7 cellular contexts compared by ENCODE assay signal in genomic region chr12:52213541-52214420, GRCh38. TPM values are rescaled to one million over a fixed set of nuclear protein-coding genes. Genes with fewer than 3 reads are reported as not detected.
DNase-seq lines count a peak whose midpoint lies in the region; ATAC-seq and TF ChIP-seq lines count a peak whose summit lies in the region.

No MANE protein-coding gene starts in this region.

- H3K9me1 ChIP-seq in IMR-90 (ENCODE audit: insufficient read depth, low read length), result peaks cover 18% of the 10 kb centered on the region

- H3K27me3 ChIP-seq in IMR-90 (ENCODE audit: control insufficient read depth, insufficient read depth, low read length), result no peaks in the 10 kb centered on the region
- H3K27me3 ChIP-seq in adipocyte (replicated peaks; ENCODE audit: control insufficient read depth, insufficient read depth, low read length), result peaks cover 5% of the 10 kb centered on the region
- H3K27me3 ChIP-seq in heart left ventricle, result peaks cover 0 to 1% (median 0%) of the 10 kb centered on the region in 9 donors

- H4K8ac ChIP-seq in IMR-90 (ENCODE audit: low read depth in 2 of 2, low read length in 2 of 2), result peak overlapping the region in 1 of 2 experiments; percentile 36; a peak in 1 of 4 replicates

- DNase-seq in GM04504 (ENCODE audit: low read depth) (peak; percentile 58), IMR-90 (peak; percentile 78), SHP77 (lab: John Stamatoyannopoulos, UW) (peak; percentile 76 to 83), adipocyte (ENCODE audit: low read depth) (peak; percentile 84), heart left ventricle (peak; percentile 72 to 90 (median 80)), putamen (ENCODE audit: low spot score) (peak; percentile 29), cerebellar nuclear complex (lab: John Stamatoyannopoulos, UW) (no peak)

- peak overlapping the region; percentile 78 for H2AFZ ChIP-seq in IMR-90 (replicated peaks; ENCODE audit: low read length, poor library complexity)

- no peak overlapping the region for H2BK5ac ChIP-seq in IMR-90 (ENCODE audit: low read depth, low read length, poor library complexity, severe bottlenecking)

- H3K36me3 ChIP-seq in IMR-90 (ENCODE audit: control insufficient read depth, insufficient read depth, low read length) (no peaks in the 10 kb centered on the region), adipocyte (ENCODE audit: control insufficient read depth, insufficient read depth, low read length, severe bottlenecking) (no peaks in the 10 kb centered on the region), heart left ventricle (no peaks in the 10 kb centered on the region)

- WGBS in IMR-90 (ENCODE audit: extremely low coverage in 2 of 2, insufficient read length in 1 of 2), 2 experiments, result 22% methylated on average over 9 of the region's 13 CpGs; no CpG with 5 or more reads in 1 of the 2 experiments
- 32 to 39% (median 35%) methylated on average over 6 to 13 of the region's 13 CpGs for WGBS in heart left ventricle, 4 donors

- intact Hi-C loops in IMR-90 (cut with micrococcal nuclease), result loop anchor here (2.0 to 10.0 kb wide), 4 partner anchors 57 to 661 kb away; no protein-coding TSS in a partner anchor
- intact Hi-C loops in heart left ventricle (cut with DNase I), result loop anchor here in 3 of 10 donors (2.0 kb wide), 2 partner anchors 53 to 57 kb away; no protein-coding TSS in a partner anchor

- H2BK15ac ChIP-seq in IMR-90 (ENCODE audit: low read depth, low read length), result peak overlapping the region; percentile 53; the same call in 2 of the 3 replicates

- H3K4ac ChIP-seq in IMR-90 (ENCODE audit: low read depth, low read length), result peak overlapping the region; percentile 15; the same call in 1 of the 2 replicates

- H3K4me2 ChIP-seq in IMR-90 (ENCODE audit: low read depth, low read length), result no peak overlapping the region

- ATAC-seq in IMR-90 (ENCODE audit: low read depth) (peak; percentile 98), heart left ventricle (peak; percentile 80 to 94 (median 91))

- no peak for TF ChIP-seq POLR2A in IMR-90 (IDR thresholded peaks at IDR 0.05; ENCODE audit: low read depth, low read length)
- TF ChIP-seq POLR2A in heart left ventricle (IDR thresholded peaks at IDR 0.05), result peak in 1 of 2 donors; percentile 17

- H3K14ac ChIP-seq in IMR-90 (replicated peaks; ENCODE audit: low read depth, low read length), result peak overlapping the region; percentile 47; the same call in 1 of the 2 replicates

- in situ Hi-C loops in IMR-90 (cut with MboI; ENCODE audit: low sequenced_read_pairs), result no loop called here

- no peak overlapping the region for H3K23ac ChIP-seq in IMR-90 (ENCODE audit: low read depth, low read length)

- no peak overlapping the region for H3K4me3 ChIP-seq in IMR-90 (ENCODE audit: insufficient read depth, low read depth, low read length)
- H3K4me3 ChIP-seq in adipocyte (ENCODE audit: low read length), result no peak overlapping the region
- H3K4me3 ChIP-seq in heart left ventricle, result no peak overlapping the region

- H4K5ac ChIP-seq in IMR-90 (ENCODE audit: low read depth, low read length), result no peak overlapping the region

- peak overlapping the region; percentile 52 for H2BK120ac ChIP-seq in IMR-90 (ENCODE audit: low read depth, low read length)

- peak; percentile 100 for TF ChIP-seq CTCF in IMR-90 (conservative IDR thresholded peaks at IDR 0.05; ENCODE audit: low read depth, low read length)
- TF ChIP-seq CTCF in heart left ventricle (IDR thresholded peaks at IDR 0.05), result peak; percentile 88 to 99 (median 95)

- H3K56ac ChIP-seq in IMR-90 (ENCODE audit: extremely low read depth, insufficient read depth, low read length), result no peak overlapping the region

- dilution Hi-C loops in IMR-90 (cut with HindIII; ENCODE audit: low sequenced_read_pairs, unreplicated experiment), result no loop called here

- peak overlapping the region; percentile 74 for H2BK20ac ChIP-seq in IMR-90 (ENCODE audit: low read depth, low read length)

- peak; percentile 100 for TF ChIP-seq RAD21 in IMR-90 (IDR thresholded peaks at IDR 0.05; ENCODE audit: low read length)

- CTCF ChIA-PET in IMR-90 (lab: Yijun Ruan, JAX), result interaction anchor here (0.6 to 1.9 kb wide), 16 partner anchors 8 to 172 kb away, joined by 3 to 9 read pairs (median 4); partner anchors contain the start of genes KRT80 and KRT84

- no peak overlapping the region for H3K9ac ChIP-seq in IMR-90 (ENCODE audit: low read depth, low read length)
- no peak overlapping the region for H3K9ac ChIP-seq in adipocyte (ENCODE audit: low read length)

- no peaks in the 10 kb centered on the region for H4K20me1 ChIP-seq in IMR-90 (ENCODE audit: insufficient read depth, low read length)

- peak overlapping the region; percentile 86 for H2AK5ac ChIP-seq in IMR-90 (ENCODE audit: low read depth, low read length)

- H4K91ac ChIP-seq in IMR-90 (ENCODE audit: insufficient read depth, low read depth, low read length), result peak overlapping the region; percentile 30

- H2AK9ac ChIP-seq in IMR-90 (replicated peaks; ENCODE audit: low read depth, low read length, poor library complexity), result peak overlapping the region; percentile 78

- H3K27ac ChIP-seq in IMR-90 (ENCODE audit: insufficient read depth, low read length), result no peak overlapping the region
- no peak overlapping the region for H3K27ac ChIP-seq in heart left ventricle

- no peak overlapping the region for H3K18ac ChIP-seq in IMR-90 (ENCODE audit: low read depth, low read length)

- H3K4me1 ChIP-seq in IMR-90 (ENCODE audit: control insufficient read depth, insufficient read depth, low read length) (peaks cover 9% of the 10 kb centered on the region), adipocyte (ENCODE audit: control insufficient read depth, insufficient read depth, low read length) (peaks cover 19% of the 10 kb centered on the region), heart left ventricle (peaks cover 0 to 28% (median 2%) of the 10 kb centered on the region in 12 donors)

- POLR2A ChIA-PET in IMR-90 (lab: Charles Lee; ENCODE audit: unreplicated experiment), result no interaction called here

- H3K9me3 ChIP-seq in IMR-90 (ENCODE audit: control insufficient read depth, insufficient read depth, low read length), result no peaks in the 10 kb centered on the region
- no peaks in the 10 kb centered on the region for H3K9me3 ChIP-seq in adipocyte (ENCODE audit: control insufficient read depth, low read length)
- H3K9me3 ChIP-seq in heart left ventricle, result no peaks in the 10 kb centered on the region

- no TSS peak for BruUV-seq in IMR-90 (replicated peaks; lab: Mats Ljungman, UMichigan)

- H3K79me1 ChIP-seq in IMR-90 (ENCODE audit: low read depth in 1 of 2, low read length in 2 of 2), result no peaks in the 10 kb centered on the region

TF ChIP-seq in IMR-90, 13 proteins besides CTCF, POLR2A, EP300 and RAD21:
- TF ChIP-seq NFE2L2 (IDR thresholded peaks at IDR 0.05; ENCODE audit: low read depth, low read length) (no peak), MAZ (IDR thresholded peaks at IDR 0.05; ENCODE audit: borderline replicate concordance, low read depth, low read length) (peak; percentile 43; the same call in 1 of the 2 replicates), BHLHE40 (IDR thresholded peaks at IDR 0.05; ENCODE audit: low read depth, low read length) (no peak), RCOR1 (IDR thresholded peaks at IDR 0.05; ENCODE audit: insufficient replicate concordance, low read length) (no peak), ELK1 (IDR thresholded peaks at IDR 0.05; ENCODE audit: borderline replicate concordance, low read depth, low read length) (no peak), MXI1 (IDR thresholded peaks at IDR 0.05; ENCODE audit: borderline replicate concordance, low read depth, low read length) (no peak), CEBPB (IDR thresholded peaks at IDR 0.05; ENCODE audit: low read depth, low read length) (peak; percentile 64), FOS (IDR thresholded peaks at IDR 0.05; ENCODE audit: low read depth, low read length) (no peak), RFX5 (IDR thresholded peaks at IDR 0.05; ENCODE audit: low read depth, low read length) (no peak), MAFK (IDR thresholded peaks at IDR 0.05; ENCODE audit: low read depth, low read length) (no peak), SMC3 (IDR thresholded peaks at IDR 0.05; ENCODE audit: low read depth, low read length) (peak; percentile 100), USF2 (IDR thresholded peaks at IDR 0.05; ENCODE audit: low read depth, low read length) (0 out of 2 replicates have a peak, but pooled peaks have one; percentile 2), CHD1 (IDR thresholded peaks at IDR 0.05; ENCODE audit: low read depth, low read length) (peak; percentile 55; the same call in 1 of the 2 replicates)

RNA-seq across cellular contexts. Expression of gene KRT7, which starts 19.3 kb away (rescaled TPM):
- 0.54 and 1.4 TPM in 2 replicates for total RNA-seq in IMR-90 (2012; rRNA removed)
- 1.4 and 1.7 TPM in 2 replicates for polyA plus RNA-seq in IMR-90 (2012; rRNA removed)
- polyA plus RNA-seq in IMR-90 (2012; cell fraction: cytosol; rRNA removed), result 2.5 and 3.4 TPM in 2 replicates
- polyA plus RNA-seq in IMR-90 (2012; cell fraction: nucleus; rRNA removed; ENCODE audit: low replicate concordance), result 0.60 and 1.7 TPM in 2 replicates
- 10 to 100 TPM in 1 of 9 donors, 1 to 10 TPM in 4, under 1 TPM in 2, not detected in 2; 0.20 to 56.7 (median 3.6) TPM for total RNA-seq in heart left ventricle
- polyA plus RNA-seq in heart left ventricle, result under 1 TPM in 1 of 2 donors, not detected in 1; 0.76 TPM

RNA-seq across cellular contexts. Expression of gene KRT80, which starts 22.0 kb away (rescaled TPM):
- total RNA-seq in IMR-90 (2012; rRNA removed) (0.54 and 0.56 TPM in 2 replicates), heart left ventricle (1 to 10 TPM in 2 of 9 donors, under 1 TPM in 5, not detected in 2; 0.15 to 1.2 (median 0.24) TPM)
- polyA plus RNA-seq in IMR-90 (2012; rRNA removed) (3.4 TPM in 2 replicates), heart left ventricle (under 1 TPM; 0.08 to 0.72 TPM)
- 1.2 and 2.4 TPM in 2 replicates for polyA plus RNA-seq in IMR-90 (2012; cell fraction: cytosol; rRNA removed)
- 14.7 and 18.0 TPM in 2 replicates for polyA plus RNA-seq in IMR-90 (2012; cell fraction: nucleus; rRNA removed; ENCODE audit: low replicate concordance)

Comparison
In these comparisons a context has a peak if more than half of its experiments do, and no peak if none do; other contexts are left out.
1. DNase-seq: peak in GM04504 (single experiment), IMR-90 (single experiment), SHP77 (2 of 2), adipocyte (single experiment), heart left ventricle (5 of 5) and putamen (single experiment); none in cerebellar nuclear complex (0 of 2).